ENCODE assay signal across 12 cellular contexts in genomic region chr4:68451246-68452211, GRCh38. TPM values are rescaled to one million over a fixed set of nuclear protein-coding genes. Genes with fewer than 3 reads are reported as not detected.
DNase-seq lines count a peak whose midpoint lies in the region; ATAC-seq and TF ChIP-seq lines count a peak whose summit lies in the region.
"Had no signal": no experiment of that assay in that cellular context is flagged by ENCODE, and none has a peak within 500 bp of the region (broad histone marks: within the 10 kb centered on the region; RNA-seq: fewer than 3 reads in every experiment).

No MANE protein-coding gene starts in this region.

- H2AFZ ChIP-seq in mammary epithelial cell (ENCODE audit: low read depth, low read length) (peak overlapping the region; percentile 7), SK-N-SH (ENCODE audit: low read depth) (no peak overlapping the region)

- H3K4me2 ChIP-seq in mammary epithelial cell (ENCODE audit: insufficient read depth, low read depth, low read length) (peak overlapping the region; percentile 37), SK-N-SH (no peak overlapping the region)

- H3K4me1 ChIP-seq in mammary epithelial cell (ENCODE audit: insufficient read depth, low read length) (peaks cover 40% of the 10 kb centered on the region), vagina (no peaks in the 10 kb centered on the region), SK-N-SH (ENCODE audit: control insufficient read depth in 1 of 2, insufficient read depth in 2 of 2, low read depth in 1 of 2, low read length in 1 of 2) (no peaks in the 10 kb centered on the region)

- H3K4me1 Mint-ChIP-seq in Calu3 (ENCODE audit: low read depth, unreplicated experiment), result peaks cover 16% of the 10 kb centered on the region
- H3K4me1 Mint-ChIP-seq in natural killer cell treated with Interleukin-12 subunit alpha and Interleukin-12 subunit beta and Interleukin-15 and Interleukin-18, amount 100 ng/mL, for 72 hours (ENCODE audit: low read depth in 2 of 2), result no peaks in the 10 kb centered on the region

- no peak for TF ChIP-seq POLR2A in vagina (IDR thresholded peaks at IDR 0.05)

- H3K9me3 Mint-ChIP-seq in Calu3 (ENCODE audit: low read depth, unreplicated experiment), result no peaks in the 10 kb centered on the region
- no peaks in the 10 kb centered on the region for H3K9me3 Mint-ChIP-seq in natural killer cell treated with Interleukin-12 subunit alpha and Interleukin-12 subunit beta and Interleukin-15 and Interleukin-18, amount 100 ng/mL, for 72 hours
- H3K9me3 Mint-ChIP-seq: CD8-positive, alpha-beta memory T cell; naive B cell had no signal

- DNase-seq in Calu3, result peak; percentile 8
- DNase-seq in mammary epithelial cell, result peak; percentile 77
- DNase-seq in natural killer cell treated with Interleukin-12 subunit alpha and Interleukin-12 subunit beta and Interleukin-15 and Interleukin-18, amount 100 ng/mL, for 72 hours (ENCODE audit: low spot score), result no peak
- no peak for DNase-seq in vagina (ENCODE audit: extremely low spot score in 2 of 2)
- no peak for DNase-seq in SK-N-SH
- DNase-seq: CD8-positive, alpha-beta memory T cell; naive B cell; stimulated activated naive CD4-positive, alpha-beta T cell had no signal

- H3K36me3 Mint-ChIP-seq in Calu3 (ENCODE audit: insufficient read depth, unreplicated experiment), result peaks cover 6% of the 10 kb centered on the region
- H3K36me3 Mint-ChIP-seq in natural killer cell treated with Interleukin-12 subunit alpha and Interleukin-12 subunit beta and Interleukin-15 and Interleukin-18, amount 100 ng/mL, for 72 hours, result no peaks in the 10 kb centered on the region
- H3K36me3 Mint-ChIP-seq: naive B cell had no signal

- no peaks in the 10 kb centered on the region for H4K20me1 ChIP-seq in mammary epithelial cell (ENCODE audit: insufficient read depth, low read length)
- H4K20me1 ChIP-seq in SK-N-SH (ENCODE audit: insufficient read depth), result no peaks in the 10 kb centered on the region

- H3K36me3 ChIP-seq in mammary epithelial cell (ENCODE audit: insufficient read depth, low read length) (no peaks in the 10 kb centered on the region), vagina (no peaks in the 10 kb centered on the region), SK-N-SH (replicated peaks in 1 of 2; ENCODE audit: control insufficient read depth in 1 of 2, insufficient read depth in 2 of 2, low read length in 1 of 2) (no peaks in the 10 kb centered on the region)

- ATAC-seq in GM21390 (IDR thresholded peaks at IDR 0.05; ENCODE audit: unreplicated experiment) (peak; percentile 85), HG03354 (IDR thresholded peaks at IDR 0.05; ENCODE audit: poor library complexity, severe bottlenecking, unreplicated experiment) (peak; percentile 76), HG03520 (IDR thresholded peaks at IDR 0.05; ENCODE audit: unreplicated experiment) (no peak)
- no peak for ATAC-seq in natural killer cell treated with Interleukin-12 subunit alpha and Interleukin-12 subunit beta and Interleukin-15 and Interleukin-18, amount 100 ng/mL, for 72 hours

- no peaks in the 10 kb centered on the region for H3K9me2 ChIP-seq in SK-N-SH

- intact Hi-C loops in Calu3 (cut with micrococcal nuclease; ENCODE audit: unreplicated experiment) (no loop called here), mammary epithelial cell (cut with micrococcal nuclease) (loop anchor here (1.0 kb wide), 1 partner anchor 14 kb away; no protein-coding TSS in a partner anchor), vagina (cut with DNase I) (no loop called here)

- H3K27ac ChIP-seq in mammary epithelial cell (ENCODE audit: insufficient read depth, low read depth, low read length) (peak overlapping the region; percentile 60), vagina (no peak overlapping the region), SK-N-SH (ENCODE audit: low read depth in 2 of 2, low read length in 1 of 2) (no peak overlapping the region)

- H3K4me3 ChIP-seq in mammary epithelial cell (replicated peaks in 1 of 3; ENCODE audit: insufficient read depth in 1 of 3, low read depth in 2 of 3, low read length in 3 of 3), result no peak overlapping the region
- H3K4me3 ChIP-seq in vagina, result no peak overlapping the region
- no peak overlapping the region for H3K4me3 ChIP-seq in SK-N-SH (ENCODE audit: low read depth in 2 of 2, low read length in 1 of 2)

- H3K27me3 Mint-ChIP-seq in Calu3 (ENCODE audit: unreplicated experiment), result no peaks in the 10 kb centered on the region
- peaks cover 0 to 5% of the 10 kb centered on the region in 2 donors for H3K27me3 Mint-ChIP-seq in natural killer cell treated with Interleukin-12 subunit alpha and Interleukin-12 subunit beta and Interleukin-15 and Interleukin-18, amount 100 ng/mL, for 72 hours

- H3K9me3 ChIP-seq in mammary epithelial cell (replicated peaks; ENCODE audit: insufficient read depth, low read length), result no peaks in the 10 kb centered on the region
- H3K9me3 ChIP-seq in vagina, result no peaks in the 10 kb centered on the region
- no peaks in the 10 kb centered on the region for H3K9me3 ChIP-seq in SK-N-SH

- BruUV-seq in Calu3 (replicated peaks; lab: Mats Ljungman, UMichigan), result no TSS peak
- no TSS peak for BruUV-seq in mammary epithelial cell (replicated peaks; lab: Mats Ljungman, UMichigan)

- TF ChIP-seq CTCF in Calu3 (IDR thresholded peaks at IDR 0.05; ENCODE audit: unreplicated experiment), result no peak
- TF ChIP-seq CTCF in mammary epithelial cell (conservative IDR thresholded peaks at IDR 0.05 in 1 of 2, IDR thresholded peaks at IDR 0.05 in 1 of 2; ENCODE audit: extremely low read depth in 1 of 2, insufficient read depth in 1 of 2, low read depth in 1 of 2, low read length in 2 of 2), result no peak
- no peak for TF ChIP-seq CTCF in vagina (IDR thresholded peaks at IDR 0.05)
- TF ChIP-seq CTCF in SK-N-SH (IDR thresholded peaks at IDR 0.05), result no peak

- dilution Hi-C loops in mammary epithelial cell (cut with HindIII; ENCODE audit: low sequenced_read_pairs), result no loop called here

- no peak for TF ChIP-seq RAD21 in SK-N-SH (IDR thresholded peaks at IDR 0.05; ENCODE audit: low read length)

- in situ Hi-C loops in mammary epithelial cell (cut with MboI; ENCODE audit: low sequenced_read_pairs in 2 of 2), result no loop called here

- H3K9ac ChIP-seq in mammary epithelial cell (ENCODE audit: insufficient read depth, low read length) (no peak overlapping the region), SK-N-SH (no peak overlapping the region)

- POLR2A ChIA-PET in SK-N-SH (lab: Yijun Ruan, JAX), result no interaction called here

- no peaks in the 10 kb centered on the region for H3K27me3 ChIP-seq in mammary epithelial cell (ENCODE audit: insufficient read depth, low read length)
- H3K27me3 ChIP-seq in vagina, result no peaks in the 10 kb centered on the region
- H3K27me3 ChIP-seq in SK-N-SH (ENCODE audit: insufficient read depth), result no peaks in the 10 kb centered on the region

- TF ChIP-seq EP300 in SK-N-SH (IDR thresholded peaks at IDR 0.05; ENCODE audit: borderline replicate concordance in 1 of 2, low read depth in 1 of 2, low read length in 1 of 2), result no peak

- H3F3A ChIP-seq in SK-N-SH (replicated peaks; ENCODE audit: insufficient read depth), result no peaks in the 10 kb centered on the region

- CTCF ChIA-PET in Calu3 (lab: Charles Lee), result no interaction called here
- CTCF ChIA-PET in mammary epithelial cell (lab: Charles Lee; ENCODE audit: low non-redundant PET), result no interaction called here
- CTCF ChIA-PET in SK-N-SH (lab: Yijun Ruan, JAX), result no interaction called here

- H3K27ac Mint-ChIP-seq in Calu3 (ENCODE audit: unreplicated experiment), result no peak overlapping the region
- no peak overlapping the region for H3K27ac Mint-ChIP-seq in natural killer cell treated with Interleukin-12 subunit alpha and Interleukin-12 subunit beta and Interleukin-15 and Interleukin-18, amount 100 ng/mL, for 72 hours

- H3K79me2 ChIP-seq in mammary epithelial cell (ENCODE audit: insufficient read depth, low read length) (no peaks in the 10 kb centered on the region), SK-N-SH (ENCODE audit: insufficient read depth) (no peaks in the 10 kb centered on the region)

- H3K4me3 Mint-ChIP-seq in Calu3 (ENCODE audit: low read depth, unreplicated experiment), result no peak overlapping the region
- H3K4me3 Mint-ChIP-seq in natural killer cell treated with Interleukin-12 subunit alpha and Interleukin-12 subunit beta and Interleukin-15 and Interleukin-18, amount 100 ng/mL, for 72 hours, result no peak overlapping the region
- H3K4me3 Mint-ChIP-seq: CD8-positive, alpha-beta memory T cell had no signal

TF ChIP-seq in SK-N-SH, 30 proteins besides CTCF, POLR2A, EP300 and RAD21 (continues in another document):
- TF ChIP-seq USF1 (IDR thresholded peaks at IDR 0.05; ENCODE audit: borderline replicate concordance, low read depth) (no peak), MAX (IDR thresholded peaks at IDR 0.05; ENCODE audit: low read depth) (no peak), POLR2AphosphoS5 (IDR thresholded peaks at IDR 0.05; ENCODE audit: low read depth, low read length) (no peak), CHD2 (IDR thresholded peaks at IDR 0.05; ENCODE audit: low read length, partially characterized antibody) (no peak)
- TF ChIP-seq, protein P1, sequence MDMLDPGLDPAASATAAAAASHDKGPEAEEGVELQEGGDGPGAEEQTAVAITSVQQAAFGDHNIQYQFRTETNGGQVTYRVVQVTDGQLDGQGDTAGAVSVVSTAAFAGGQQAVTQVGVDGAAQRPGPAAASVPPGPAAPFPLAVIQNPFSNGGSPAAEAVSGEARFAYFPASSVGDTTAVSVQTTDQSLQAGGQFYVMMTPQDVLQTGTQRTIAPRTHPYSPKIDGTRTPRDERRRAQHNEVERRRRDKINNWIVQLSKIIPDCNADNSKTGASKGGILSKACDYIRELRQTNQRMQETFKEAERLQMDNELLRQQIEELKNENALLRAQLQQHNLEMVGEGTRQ (IDR thresholded peaks at IDR 0.05; ENCODE audit: borderline replicate concordance, low read depth, low read length), result no peak

RNA-seq across cellular contexts. Expression of gene TMPRSS11E, which starts 4.3 kb away (rescaled TPM):
- total RNA-seq in Calu3 (2022) (not detected in 2 replicates), mammary epithelial cell (1 to 10 TPM; 2.3 to 3.2 TPM), vagina (74.2 TPM)
- polyA plus RNA-seq in mammary epithelial cell (2.4 TPM), SK-N-SH (2012; rRNA removed) (not detected in 2 replicates)
- polyA minus RNA-seq in mammary epithelial cell, result not detected
- not detected for total RNA-seq in natural killer cell treated with Interleukin-12 subunit alpha and Interleukin-12 subunit beta and Interleukin-15 and Interleukin-18, amount 100 ng/mL, for 72 hours
- polyA plus RNA-seq in SK-N-SH (2012; cell fraction: cytosol; rRNA removed), result not detected in 2 replicates
- polyA plus RNA-seq in SK-N-SH (2012; cell fraction: nucleus; rRNA removed), result not detected in 2 replicates
- total RNA-seq: chondrocyte had no signal
- polyA plus RNA-seq: CD8-positive, alpha-beta memory T cell had no signal

Comparison
In these comparisons a context has a peak if more than half of its experiments do, and no peak if none do; other contexts are left out.
1. DNase-seq: peak in Calu3 (single experiment) and mammary epithelial cell (single experiment); none in natural killer cell treated with Interleukin-12 subunit alpha and Interleukin-12 subunit beta and Interleukin-15 and Interleukin-18, amount 100 ng/mL, for 72 hours (single experiment), vagina (0 of 2) and SK-N-SH (single experiment).
2. ATAC-seq: peak in GM21390 (single experiment) and HG03354 (single experiment); none in HG03520 (single experiment) and natural killer cell treated with Interleukin-12 subunit alpha and Interleukin-12 subunit beta and Interleukin-15 and Interleukin-18, amount 100 ng/mL, for 72 hours (0 of 2).
3. RNA of gene TMPRSS11E, which starts 4.3 kb away (total RNA-seq): 74.2 TPM in vagina (single experiment); 2.3 to 3.2 TPM in mammary epithelial cell, not detected in Calu3 and not detected in natural killer cell treated with Interleukin-12 subunit alpha and Interleukin-12 subunit beta and Interleukin-15 and Interleukin-18, amount 100 ng/mL, for 72 hours; every median in the first group is over 10 times any median in the second.